1 cellular context compared by ENCODE assay signal in genomic region chr13:112217431-112217830, GRCh38.
TF ChIP-seq lines count a peak whose summit lies in the region.

No MANE protein-coding gene starts in this region.

TF ChIP-seq in H1, 55 proteins besides CTCF, POLR2A, EP300 and RAD21 (continued from another document):
- no peak for TF ChIP-seq MAFK (IDR thresholded peaks at IDR 0.05; ENCODE audit: low read depth, low read length)
- TF ChIP-seq RBBP5 (IDR thresholded peaks at IDR 0.05; ENCODE audit: borderline replicate concordance, low read depth, low read length), result no peak
